Comparison of ENCODE assay signal across 25 cellular contexts in the genomic region with DNA sequence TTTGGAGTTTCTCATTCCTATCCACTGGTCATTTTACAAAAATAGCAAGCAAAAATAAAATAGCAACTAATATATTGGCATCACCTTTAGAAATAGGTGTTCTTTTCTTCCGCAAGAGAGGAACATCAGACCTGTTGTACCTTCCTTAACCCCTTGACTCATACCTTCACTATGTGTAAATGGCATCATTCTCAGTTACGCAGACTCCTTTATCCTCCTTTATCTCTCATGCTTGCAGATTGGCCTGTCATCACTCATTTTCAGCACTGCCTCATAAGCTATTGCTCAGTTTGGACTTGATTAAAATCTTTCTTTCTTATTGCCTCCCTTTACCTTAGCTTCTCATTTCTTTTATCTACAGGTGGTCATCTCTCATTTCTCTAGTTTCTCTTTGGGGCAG. TPM values are rescaled to one million over a fixed set of nuclear protein-coding genes. Genes with fewer than 3 reads are reported as not detected.
DNase-seq lines count a peak whose midpoint lies in the region; ATAC-seq and TF ChIP-seq lines count a peak whose summit lies in the region.
"Had no signal": no experiment of that assay in that cellular context is flagged by ENCODE, and none has a peak within 500 bp of the region (broad histone marks: within the 10 kb centered on the region; RNA-seq: fewer than 3 reads in every experiment).

No MANE protein-coding gene starts in this region.

- RAD21 ChIA-PET in HCT116 (lab: Charles Lee; ENCODE audit: low non-redundant PET in 1 of 2, low total read pairs in 2 of 2, uncharacterized antibody in 2 of 2, unreplicated experiment in 2 of 2) = no interaction called here

- TF ChIP-seq CTCF in HCT116 (IDR thresholded peaks at IDR 0.05 in 2 of 3, conservative IDR thresholded peaks at IDR 0.05 in 1 of 3; ENCODE audit: borderline replicate concordance in 1 of 3, insufficient read depth in 1 of 3, low read depth in 2 of 3, low read length in 2 of 3) (no peak), WTC11 (IDR thresholded peaks at IDR 0.05) (no peak), epithelial cell of esophagus (IDR thresholded peaks at IDR 0.05; ENCODE audit: insufficient read depth, low read depth, low read length, missing control alignments) (no peak), glutamatergic neuron (IDR thresholded peaks at IDR 0.05; ENCODE audit: partially characterized antibody, unreplicated experiment) (no peak), Peyer's patch (IDR thresholded peaks at IDR 0.05) (no peak)

- POLR2A ChIA-PET in HCT116 (lab: Charles Lee) (no interaction called here), WTC11 (lab: Charles Lee) (interaction anchor here (1.0 to 2.5 kb wide), 2 partner anchors 21 to 32 kb away, joined by 3 to 6 read pairs; a partner anchor contains a TSS)

- H3K27me3 Mint-ChIP-seq in WTC11 (ENCODE audit: low read depth) (no peaks in the 10 kb centered on the region), glutamatergic neuron (ENCODE audit: unreplicated experiment) (peaks cover 2% of the 10 kb centered on the region)
- H3K27me3 Mint-ChIP-seq: IgD-negative memory B cell had no signal

- H3K9me3 Mint-ChIP-seq in WTC11 = no peaks in the 10 kb centered on the region
- H3K9me3 Mint-ChIP-seq in glutamatergic neuron (ENCODE audit: unreplicated experiment) = no peaks in the 10 kb centered on the region

- no peak overlapping the region for H3K56ac ChIP-seq in mesendoderm (ENCODE audit: low read length)

- no peaks in the 10 kb centered on the region for H3K36me3 Mint-ChIP-seq in WTC11
- no peaks in the 10 kb centered on the region for H3K36me3 Mint-ChIP-seq in glutamatergic neuron (ENCODE audit: unreplicated experiment)
- H3K36me3 Mint-ChIP-seq: CD4-positive, CD25-positive, alpha-beta regulatory T cell; IgD-negative memory B cell had no signal

- H3K27me3 ChIP-seq in HCT116 (ENCODE audit: insufficient read depth, low read length) (no peaks in the 10 kb centered on the region), mesendoderm (ENCODE audit: insufficient read depth, low read length, poor library complexity) (no peaks in the 10 kb centered on the region), Peyer's patch (no peaks in the 10 kb centered on the region)
- H3K27me3 ChIP-seq: BLaER1 had no signal

- DNase-seq in HCT116 (ENCODE audit: low read depth, low spot score) = no peak
- DNase-seq in WTC11 (ENCODE audit: low spot score) = no peak
- DNase-seq in epithelial cell of esophagus (ENCODE audit: low read depth) = peak; percentile 85
- DNase-seq in mesendoderm = peak; percentile 73
- no peak for DNase-seq in glutamatergic neuron
- DNase-seq in Peyer's patch = no peak
- DNase-seq in activated effector memory CD4-positive, alpha-beta T cell treated with Interleukin-2 at 50 U/mL for 16 hours = no peak
- DNase-seq: 8988T; CD4-positive, CD25-positive, alpha-beta regulatory T cell; DMS53; GOT3; NCI-H1048; NCI-H1417; NCI-H1694; NCI-H2029 treated with DMSO at 0.1 percent for 48 hours; NCI-H69; SIG-M5 had no signal

- H3K4ac ChIP-seq in mesendoderm (ENCODE audit: low read depth, low read length) = no peak overlapping the region

- H3K9me2 ChIP-seq in HCT116 (ENCODE audit: insufficient read depth) = no peaks in the 10 kb centered on the region

- H2AK5ac ChIP-seq in mesendoderm (ENCODE audit: low read length) = no peak overlapping the region

- TF ChIP-seq RAD21 in HCT116 (IDR thresholded peaks at IDR 0.05; ENCODE audit: low read depth) = no peak

- CTCF ChIA-PET in HCT116 (lab: Charles Lee) = no interaction called here
- CTCF ChIA-PET in WTC11 (lab: Charles Lee) = no interaction called here

- intact Hi-C loops in HCT116 (cut with micrococcal nuclease) = no loop called here

- H3K4me1 ChIP-seq in HCT116 (ENCODE audit: control insufficient read depth in 1 of 2, insufficient read depth in 2 of 2, low read length in 2 of 2) (peaks cover 0 to 7% of the 10 kb centered on the region in 2 experiments; a peak in 1 of 4 replicates), mesendoderm (ENCODE audit: control insufficient read depth, low read depth, low read length) (no peaks in the 10 kb centered on the region), Peyer's patch (no peaks in the 10 kb centered on the region)
- H3K4me1 ChIP-seq: BLaER1 had no signal

- no peak overlapping the region for H3K23ac ChIP-seq in mesendoderm (ENCODE audit: low read length)

- H3K36me3 ChIP-seq in HCT116 (ENCODE audit: control insufficient read depth in 1 of 2, insufficient read depth in 2 of 2, low read length in 2 of 2) (no peaks in the 10 kb centered on the region), mesendoderm (ENCODE audit: control insufficient read depth, insufficient read depth, low read length) (no peaks in the 10 kb centered on the region), Peyer's patch (no peaks in the 10 kb centered on the region)
- H3K36me3 ChIP-seq: BLaER1, HAP-1 had no signal

- no peak overlapping the region for H3K4me3 Mint-ChIP-seq in WTC11
- H3K4me3 Mint-ChIP-seq in glutamatergic neuron (ENCODE audit: unreplicated experiment) = no peak overlapping the region
- H3K4me3 Mint-ChIP-seq: CD4-positive, CD25-positive, alpha-beta regulatory T cell; IgD-negative memory B cell had no signal

- H3K79me2 ChIP-seq in HCT116 (ENCODE audit: insufficient read depth, low read length) = no peaks in the 10 kb centered on the region; the same call in 1 of the 2 replicates
- H3K79me2 ChIP-seq in mesendoderm (ENCODE audit: control insufficient read depth, insufficient read depth, low read length) = no peaks in the 10 kb centered on the region

- H3K9ac ChIP-seq in HCT116 (ENCODE audit: low read length) (no peak overlapping the region), mesendoderm (ENCODE audit: low read length) (no peak overlapping the region)
- H3K9ac ChIP-seq: BLaER1, KMS-11 had no signal

- peak overlapping the region; percentile 10; the same call in 1 of the 2 replicates for H3K4me2 ChIP-seq in HCT116 (ENCODE audit: low read length)
- H3K4me2 ChIP-seq in mesendoderm (ENCODE audit: low read length) = no peak overlapping the region
- H3K4me2 ChIP-seq: BLaER1, KMS-11 had no signal

- H4K8ac ChIP-seq in mesendoderm (ENCODE audit: low read depth, low read length) = no peak overlapping the region

- ATAC-seq in HCT116 (no peak), WTC11 (no peak), HG03175 (IDR thresholded peaks at IDR 0.05; ENCODE audit: unreplicated experiment) (no peak)
- ATAC-seq: GM12878 had no signal

- no peak overlapping the region for H4K5ac ChIP-seq in mesendoderm (ENCODE audit: low read length)

- H2BK15ac ChIP-seq in mesendoderm (replicated peaks; ENCODE audit: low read depth) = no peak overlapping the region

- H3K9me3 ChIP-seq in HCT116 (ENCODE audit: control insufficient read depth in 1 of 2, insufficient read depth in 1 of 2, low read depth in 1 of 2, low read length in 2 of 2) (no peaks in the 10 kb centered on the region), Peyer's patch (no peaks in the 10 kb centered on the region)
- H3K9me3 ChIP-seq: BLaER1, HAP-1 had no signal

- H3K27ac Mint-ChIP-seq in WTC11 = peak overlapping the region; percentile 7; the same call in 1 of the 2 replicates
- H3K27ac Mint-ChIP-seq in glutamatergic neuron (ENCODE audit: unreplicated experiment) = no peak overlapping the region
- H3K27ac Mint-ChIP-seq: CD4-positive, CD25-positive, alpha-beta regulatory T cell; IgD-negative memory B cell had no signal

- no peak overlapping the region for H3K4me3 ChIP-seq in HCT116 (replicated peaks in 1 of 2; ENCODE audit: low read depth in 1 of 2, low read length in 2 of 2)
- no peak overlapping the region for H3K4me3 ChIP-seq in epithelial cell of esophagus (ENCODE audit: low read length)
- no peak overlapping the region for H3K4me3 ChIP-seq in mesendoderm (ENCODE audit: low read length)
- H3K4me3 ChIP-seq in Peyer's patch = no peak overlapping the region
- H3K4me3 ChIP-seq: BLaER1, GM12878, HAP-1, SK-N-MC had no signal

- no TSS peak for BruUV-seq in HCT116 (replicated peaks; lab: Mats Ljungman, UMichigan)

- peaks cover 2% of the 10 kb centered on the region for H3K79me1 ChIP-seq in mesendoderm (ENCODE audit: low read length)

- no peak overlapping the region for H2BK5ac ChIP-seq in mesendoderm (ENCODE audit: low read length)

- WGBS in mesendoderm (ENCODE audit: extremely low coverage, insufficient coverage, low lambda C conversion rate) = no CpG with 5 or more reads among the region's 2 CpGs

- H3K27ac ChIP-seq in HCT116 (ENCODE audit: low read depth, low read length) (no peak overlapping the region), mesendoderm (ENCODE audit: low read depth, low read length) (no peak overlapping the region), Peyer's patch (no peak overlapping the region)
- H3K27ac ChIP-seq: BLaER1, HL-60, KMS-11, SK-N-MC had no signal

- TF ChIP-seq POLR2A in HCT116 (IDR thresholded peaks at IDR 0.05; ENCODE audit: borderline replicate concordance, extremely low read depth, insufficient read depth, insufficient read length) (no peak), Peyer's patch (IDR thresholded peaks at IDR 0.05) (no peak)

- H3K4me1 Mint-ChIP-seq in WTC11 = peaks cover 27% of the 10 kb centered on the region
- peaks cover 33% of the 10 kb centered on the region for H3K4me1 Mint-ChIP-seq in glutamatergic neuron (ENCODE audit: low read depth, unreplicated experiment)
- H3K4me1 Mint-ChIP-seq: CD4-positive, CD25-positive, alpha-beta regulatory T cell; IgD-negative memory B cell had no signal

- H3K18ac ChIP-seq in mesendoderm (ENCODE audit: low read length) = no peak overlapping the region

- no peaks in the 10 kb centered on the region for H4K20me1 ChIP-seq in HCT116 (ENCODE audit: insufficient read depth)
- H4K20me1 ChIP-seq: BLaER1 had no signal

- no peak overlapping the region for H2BK120ac ChIP-seq in mesendoderm (ENCODE audit: low read depth, low read length)

- H2AFZ ChIP-seq in HCT116 (ENCODE audit: low read depth, low read length, poor library complexity, severe bottlenecking) = no peak overlapping the region

TF ChIP-seq in HCT116, 20 proteins besides CTCF, POLR2A, EP300 and RAD21 (continues in another document):
- TF ChIP-seq TCF7L2 (IDR thresholded peaks at IDR 0.05; ENCODE audit: borderline replicate concordance, extremely low read depth, insufficient read depth, insufficient read length) = no peak
- TF ChIP-seq EZH2phosphoT487 (IDR thresholded peaks at IDR 0.05; ENCODE audit: borderline replicate concordance) = no peak
- TF ChIP-seq ZFX (IDR thresholded peaks at IDR 0.05) = no peak
- TF ChIP-seq YY1 (IDR thresholded peaks at IDR 0.05; ENCODE audit: extremely low read depth, insufficient replicate concordance, low read depth, low read length) = no peak

TF ChIP-seq in WTC11, 78 proteins besides CTCF, POLR2A, EP300 and RAD21 (continues in another document):
- no peak for TF ChIP-seq TEAD4 (CRISPR knock-in tag; IDR thresholded peaks at IDR 0.05)

RNA-seq across cellular contexts. Expression of a gene that starts 21.4 kb away (rescaled TPM):
- total RNA-seq in HCT116 (2021; ENCODE audit: unreplicated experiment) (7.2 TPM), WTC11 (2021) (12.8 to 15.3 TPM (median 14.1 TPM) in 3 replicates), glutamatergic neuron (ENCODE audit: unreplicated experiment) (4.4 TPM), Peyer's patch (10 to 100 TPM; 19.0 to 55.2 (median 27.8) TPM)
- polyA plus RNA-seq in HCT116 (2012) = 1.9 and 2.7 TPM in 2 replicates
- polyA plus RNA-seq in mesendoderm (2013, experiment 1 of 2) = 6.5 TPM
- 6.7 TPM for polyA plus RNA-seq in mesendoderm (2013, experiment 2 of 2)
- total RNA-seq: CD4-positive, CD25-positive, alpha-beta regulatory T cell had no signal

Comparison
In these comparisons a context has a peak if more than half of its experiments do, and no peak if none do; other contexts are left out.
1. DNase-seq: peak in epithelial cell of esophagus (single experiment) and mesendoderm (single experiment); none in HCT116 (single experiment), WTC11 (single experiment), glutamatergic neuron (single experiment), Peyer's patch (0 of 3) and activated effector memory CD4-positive, alpha-beta T cell treated with Interleukin-2 at 50 U/mL for 16 hours (single experiment).